In genomic region chr14:68395585-68395984, GRCh38 we compare ENCODE assay signal across 11 cellular contexts.
A peak's percentile ranks its signal among the peaks of the same experiment; 100 is the strongest.
DNase-seq lines count a peak whose midpoint lies in the region; ATAC-seq, FAIRE-seq and TF ChIP-seq lines count a peak whose summit lies in the region.
"Had no signal": no experiment of that assay in that cellular context is flagged by ENCODE, and none has a peak within 500 bp of the region (broad histone marks: within the 10 kb centered on the region; RNA-seq: fewer than 3 reads in every experiment).

No MANE protein-coding gene starts in this region.

- H3K27ac ChIP-seq in BLaER1 treated with 17β-estradiol and CSF1 and Interleukin-3, amounts not matched to agents 10 nM and 100 nM, result peak overlapping the region in 9 of 11 experiments; percentile 16 to 98 (median 76); a peak in 11 of 22 replicates
- peak overlapping the region; percentile 65 to 77 (median 75) for H3K27ac ChIP-seq in sigmoid colon

- WGBS in sigmoid colon, 2 donors, result 90 to 92% methylated on average over 3 of the region's 3 CpGs

- H3K4me3 Mint-ChIP-seq in activated T-helper 17 cell treated with anti-CD3 and anti-CD28 coated beads, Interleukin-2, amount 50 U/mL, for 72 hours, result no peak overlapping the region
- H3K4me3 Mint-ChIP-seq: stimulated activated naive CD8-positive, alpha-beta T cell treated with anti-CD3 and anti-CD28 coated beads, Interleukin-15, Interleukin-2, amounts not matched to agents 100 ng/mL and 50 ng/mL, for 24 hours had no signal

- H3K36me3 Mint-ChIP-seq in activated T-helper 17 cell treated with anti-CD3 and anti-CD28 coated beads, Interleukin-2, amount 50 U/mL, for 72 hours (ENCODE audit: low read depth), result no peaks in the 10 kb centered on the region

- peak overlapping the region in 7 of 11 experiments; percentile 66 to 89 (median 78); a peak in 10 of 22 replicates for H3K4me2 ChIP-seq in BLaER1 treated with 17β-estradiol and CSF1 and Interleukin-3, amounts not matched to agents 10 nM and 100 nM

- ATAC-seq in activated T-helper 17 cell treated with anti-CD3 and anti-CD28 coated beads, Interleukin-2, amount 50 U/mL, for 72 hours (replicated peaks), result no peak
- no peak for ATAC-seq in HG02981 (IDR thresholded peaks at IDR 0.05; ENCODE audit: unreplicated experiment)

- peaks cover 0 to 6% (median 0%) of the 10 kb centered on the region in 11 experiments; a peak in 2 of 22 replicates for H3K9me3 ChIP-seq in BLaER1 treated with 17β-estradiol and CSF1 and Interleukin-3, amounts not matched to agents 10 nM and 100 nM (replicated peaks in 1 of 11)
- H3K9me3 ChIP-seq in sigmoid colon, result no peaks in the 10 kb centered on the region

- no peak for TF ChIP-seq EP300 in sigmoid colon (IDR thresholded peaks at IDR 0.05)

- intact Hi-C loops in sigmoid colon (cut with DNase I), result loop anchor here (5.0 to 10.0 kb wide), 2 partner anchors 251 to 387 kb away; no protein-coding TSS in a partner anchor

- H3K9me3 Mint-ChIP-seq in activated T-helper 17 cell treated with anti-CD3 and anti-CD28 coated beads, Interleukin-2, amount 50 U/mL, for 72 hours, result no peaks in the 10 kb centered on the region
- H3K9me3 Mint-ChIP-seq: stimulated activated naive CD8-positive, alpha-beta T cell treated with anti-CD3 and anti-CD28 coated beads, Interleukin-15, Interleukin-2, amounts not matched to agents 100 ng/mL and 50 ng/mL, for 24 hours had no signal

- TF ChIP-seq POLR2A in sigmoid colon (IDR thresholded peaks at IDR 0.05) (no peak), GM12891 (IDR thresholded peaks at IDR 0.05; ENCODE audit: low read depth, low read length) (no peak)

- H3K4me3 ChIP-seq in BLaER1 treated with 17β-estradiol and CSF1 and Interleukin-3, amounts not matched to agents 10 nM and 100 nM, result no peak overlapping the region
- H3K4me3 ChIP-seq in fibroblast of pulmonary artery (replicated peaks; ENCODE audit: low read depth, low read length), result no peak overlapping the region
- no peak overlapping the region for H3K4me3 ChIP-seq in sigmoid colon

- DNase-seq in fibroblast of pulmonary artery (ENCODE audit: low read depth) (peak; percentile 67), sigmoid colon (peak; percentile 84), GM12891 (ENCODE audit: insufficient read length, low spot score) (no peak), HPDE6-E6E7 (ENCODE audit: extremely low spot score) (no peak), middle frontal gyrus (ENCODE audit: extremely low spot score, low spot score) (no peak)
- DNase-seq: dermis blood vessel endothelial cell, Karpas-422 had no signal

- H3K4me1 Mint-ChIP-seq in activated T-helper 17 cell treated with anti-CD3 and anti-CD28 coated beads, Interleukin-2, amount 50 U/mL, for 72 hours, result peaks cover 26% of the 10 kb centered on the region

- H3K27ac Mint-ChIP-seq in activated T-helper 17 cell treated with anti-CD3 and anti-CD28 coated beads, Interleukin-2, amount 50 U/mL, for 72 hours, result peak overlapping the region; percentile 63
- H3K27ac Mint-ChIP-seq: stimulated activated naive CD8-positive, alpha-beta T cell treated with anti-CD3 and anti-CD28 coated beads, Interleukin-15, Interleukin-2, amounts not matched to agents 100 ng/mL and 50 ng/mL, for 24 hours had no signal

- H3K9ac ChIP-seq in BLaER1 treated with 17β-estradiol and CSF1 and Interleukin-3, amounts not matched to agents 10 nM and 100 nM, result peak overlapping the region in 3 of 11 experiments; percentile 74 to 91 (median 87); a peak in 7 of 22 replicates

- no peak for TF ChIP-seq CTCF in fibroblast of pulmonary artery (IDR thresholded peaks at IDR 0.05; ENCODE audit: low read length, missing control alignments)
- no peak for TF ChIP-seq CTCF in sigmoid colon (IDR thresholded peaks at IDR 0.05)

- no peaks in the 10 kb centered on the region for H3K36me3 ChIP-seq in BLaER1 treated with 17β-estradiol and CSF1 and Interleukin-3, amounts not matched to agents 10 nM and 100 nM
- no peaks in the 10 kb centered on the region for H3K36me3 ChIP-seq in sigmoid colon

- H3K27me3 Mint-ChIP-seq in activated T-helper 17 cell treated with anti-CD3 and anti-CD28 coated beads, Interleukin-2, amount 50 U/mL, for 72 hours, result no peaks in the 10 kb centered on the region
- H3K27me3 Mint-ChIP-seq: stimulated activated naive CD8-positive, alpha-beta T cell treated with anti-CD3 and anti-CD28 coated beads, Interleukin-15, Interleukin-2, amounts not matched to agents 100 ng/mL and 50 ng/mL, for 24 hours had no signal

- no peaks in the 10 kb centered on the region for H4K20me1 ChIP-seq in BLaER1 treated with 17β-estradiol and CSF1 and Interleukin-3, amounts not matched to agents 10 nM and 100 nM

- H3K4me1 ChIP-seq in BLaER1 treated with 17β-estradiol and CSF1 and Interleukin-3, amounts not matched to agents 10 nM and 100 nM, result peaks cover 72 to 99% (median 86%) of the 10 kb centered on the region in 10 experiments
- H3K4me1 ChIP-seq in sigmoid colon, result peaks cover 0 to 97% (median 76%) of the 10 kb centered on the region in 4 donors

- FAIRE-seq in GM12891 (lab: Jason Lieb, UNC), result no peak

- no peaks in the 10 kb centered on the region for H3K27me3 ChIP-seq in BLaER1 treated with 17β-estradiol and CSF1 and Interleukin-3, amounts not matched to agents 10 nM and 100 nM
- no peaks in the 10 kb centered on the region for H3K27me3 ChIP-seq in sigmoid colon

TF ChIP-seq in GM12891, 5 proteins besides CTCF, POLR2A, EP300 and RAD21:
- no peak for TF ChIP-seq POLR2AphosphoS5 (IDR thresholded peaks at IDR 0.05; ENCODE audit: low read depth, low read length)
- no peak for TF ChIP-seq TAF1 (IDR thresholded peaks at IDR 0.05; ENCODE audit: low read depth, low read length)
- TF ChIP-seq PAX5 (IDR thresholded peaks at IDR 0.05; ENCODE audit: insufficient read depth, low read length, severe bottlenecking), result no peak
- no peak for TF ChIP-seq SPI1 (IDR thresholded peaks at IDR 0.05; ENCODE audit: low read depth, low read length)
- TF ChIP-seq POU2F2 (IDR thresholded peaks at IDR 0.05; ENCODE audit: low read depth, low read length), result no peak

Comparison
In these comparisons a context has a peak if more than half of its experiments do, and no peak if none do; other contexts are left out.
1. DNase-seq: peak in fibroblast of pulmonary artery (single experiment) and sigmoid colon (single experiment); none in GM12891 (single experiment), HPDE6-E6E7 (single experiment) and middle frontal gyrus (single experiment).